In the genomic region with DNA sequence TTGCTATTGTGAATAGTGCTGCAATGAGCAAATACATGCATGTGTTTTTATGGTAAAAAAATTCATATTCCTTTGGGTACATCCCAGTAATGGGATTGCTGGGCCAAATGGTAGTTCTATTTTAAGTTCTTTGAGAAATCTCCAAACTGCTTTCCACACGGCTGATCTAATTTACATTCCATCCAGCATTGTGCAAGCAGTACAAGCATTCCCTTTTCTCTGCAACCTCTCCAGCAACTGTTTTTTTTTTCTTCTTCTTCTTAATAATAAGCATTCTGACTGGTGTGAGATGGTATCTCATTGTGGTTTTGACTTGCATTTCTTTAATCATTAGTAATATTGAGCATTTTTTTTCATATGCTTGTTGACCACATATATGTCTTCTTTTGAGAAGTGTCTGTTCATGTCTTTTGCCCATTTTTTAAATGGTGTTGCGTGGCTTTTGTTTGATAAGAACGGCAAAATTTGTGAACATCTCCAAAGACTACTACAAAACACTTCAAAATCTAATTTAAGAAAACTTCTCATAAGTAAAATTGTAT, we compare ENCODE assay signal across 22 cellular contexts.
"Had no signal": no experiment of that assay in that cellular context is flagged by ENCODE, and none has a peak within 500 bp of the region (broad histone marks: within the 10 kb centered on the region; RNA-seq: fewer than 3 reads in every experiment).

No MANE protein-coding gene starts in this region.

- H3K4me3 ChIP-seq: colonic mucosa, lower lobe of right lung, psoas muscle, right lobe of liver, thoracic aorta, tibial nerve, upper lobe of right lung, uterus had no signal

- ATAC-seq: esophagus mucosa; left ventricle myocardium superior; lower lobe of right lung; naive thymus-derived CD8-positive, alpha-beta T cell; psoas muscle; right lobe of liver; stimulated activated naive B cell treated with anti-CD40 and anti-IgM and Interleukin-4, amounts not matched to agents 10 μg/mL and 1 μg/mL and 100 μg/mL, for 72 hours; upper lobe of right lung had no signal

- DNase-seq: colonic mucosa; effector CD8-positive, alpha-beta T cell; endodermal cell; hypothalamus; immature natural killer cell; left ventricle myocardium superior; lower lobe of right lung; naive thymus-derived CD8-positive, alpha-beta T cell; nephron progenitor cell; nucleus accumbens; psoas muscle; retina; right lobe of liver; small intestine; stimulated activated CD4-positive, alpha-beta T cell treated with anti-CD3 and anti-CD28 coated beads, Interleukin-15, amount 100 ng/mL, for 24 hours; stimulated activated CD4-positive, alpha-beta T cell treated with anti-CD3 and anti-CD28 coated beads, Interleukin-2, amount 100 ng/mL, for 48 hours; stimulated activated naive B cell treated with anti-CD40 and anti-IgM and Interleukin-4, amounts not matched to agents 10 μg/mL and 1 μg/mL and 100 μg/mL, for 72 hours; upper lobe of right lung; uterus had no signal
